Comparison of ENCODE assay signal across 1 cellular context in genomic region chr7:154009463-154009862, GRCh38. TPM values are rescaled to one million over a fixed set of nuclear protein-coding genes. Genes with fewer than 3 reads are reported as not detected.
"Had no signal": no experiment of that assay in that cellular context is flagged by ENCODE, and none has a peak within 500 bp of the region (broad histone marks: within the 10 kb centered on the region; RNA-seq: fewer than 3 reads in every experiment).

No MANE protein-coding gene starts in this region.

RNA-seq across cellular contexts. Expression of gene DPP6, which starts 42.7 kb away (rescaled TPM):
- polyA plus RNA-seq: aorta had no signal
